8 cellular contexts compared by ENCODE assay signal in the genomic region with DNA sequence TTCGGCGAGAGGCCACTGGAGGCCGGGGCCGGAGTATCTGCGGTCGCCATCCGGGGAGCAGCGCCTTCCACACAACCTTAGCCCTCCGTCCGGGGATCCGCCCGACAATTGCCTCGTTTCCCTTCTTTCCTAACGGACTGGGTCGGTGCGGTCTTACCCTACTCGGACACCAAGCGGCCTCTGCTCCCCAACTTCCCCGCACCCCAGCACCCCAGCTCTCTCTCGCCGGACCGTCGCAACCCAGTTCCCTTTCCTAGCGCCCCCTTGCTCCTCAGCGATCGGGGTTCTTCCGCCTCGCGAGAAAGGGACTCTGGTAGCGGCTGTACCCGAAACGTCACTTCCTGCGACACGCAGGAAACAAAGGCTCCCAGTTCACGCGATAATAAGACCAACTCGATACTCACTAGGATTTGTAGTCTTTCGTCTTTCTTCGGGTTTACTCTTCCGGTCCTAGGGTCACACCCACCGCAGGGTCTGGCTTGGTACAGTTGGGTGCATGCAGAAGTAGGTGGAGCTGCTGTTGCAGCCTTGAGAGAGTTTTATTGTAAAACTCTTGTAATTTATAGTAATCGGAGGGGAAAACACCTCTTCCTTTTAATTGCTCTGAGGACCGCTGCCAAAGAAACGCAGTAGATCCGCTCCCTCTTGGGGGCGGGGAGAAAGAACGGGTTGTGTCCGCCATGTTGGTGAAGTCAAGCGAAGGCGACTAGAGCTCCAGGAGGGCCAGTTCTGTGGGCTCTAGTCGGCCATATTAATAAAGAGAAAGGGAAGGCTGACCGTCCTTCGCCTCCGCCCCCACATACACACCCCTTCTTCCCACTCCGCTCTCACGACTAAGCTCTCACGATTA. TPM values are rescaled to one million over a fixed set of nuclear protein-coding genes. Genes with fewer than 3 reads are reported as not detected.
A peak's percentile ranks its signal among the peaks of the same experiment; 100 is the strongest.
DNase-seq lines count a peak whose midpoint lies in the region; ATAC-seq, FAIRE-seq and TF ChIP-seq lines count a peak whose summit lies in the region.

A gene (plus strand): TSS at position 741 of the 850 bp plus-strand sequence. CDS start 209 bp downstream, outside the sequence.
A gene with protein sequence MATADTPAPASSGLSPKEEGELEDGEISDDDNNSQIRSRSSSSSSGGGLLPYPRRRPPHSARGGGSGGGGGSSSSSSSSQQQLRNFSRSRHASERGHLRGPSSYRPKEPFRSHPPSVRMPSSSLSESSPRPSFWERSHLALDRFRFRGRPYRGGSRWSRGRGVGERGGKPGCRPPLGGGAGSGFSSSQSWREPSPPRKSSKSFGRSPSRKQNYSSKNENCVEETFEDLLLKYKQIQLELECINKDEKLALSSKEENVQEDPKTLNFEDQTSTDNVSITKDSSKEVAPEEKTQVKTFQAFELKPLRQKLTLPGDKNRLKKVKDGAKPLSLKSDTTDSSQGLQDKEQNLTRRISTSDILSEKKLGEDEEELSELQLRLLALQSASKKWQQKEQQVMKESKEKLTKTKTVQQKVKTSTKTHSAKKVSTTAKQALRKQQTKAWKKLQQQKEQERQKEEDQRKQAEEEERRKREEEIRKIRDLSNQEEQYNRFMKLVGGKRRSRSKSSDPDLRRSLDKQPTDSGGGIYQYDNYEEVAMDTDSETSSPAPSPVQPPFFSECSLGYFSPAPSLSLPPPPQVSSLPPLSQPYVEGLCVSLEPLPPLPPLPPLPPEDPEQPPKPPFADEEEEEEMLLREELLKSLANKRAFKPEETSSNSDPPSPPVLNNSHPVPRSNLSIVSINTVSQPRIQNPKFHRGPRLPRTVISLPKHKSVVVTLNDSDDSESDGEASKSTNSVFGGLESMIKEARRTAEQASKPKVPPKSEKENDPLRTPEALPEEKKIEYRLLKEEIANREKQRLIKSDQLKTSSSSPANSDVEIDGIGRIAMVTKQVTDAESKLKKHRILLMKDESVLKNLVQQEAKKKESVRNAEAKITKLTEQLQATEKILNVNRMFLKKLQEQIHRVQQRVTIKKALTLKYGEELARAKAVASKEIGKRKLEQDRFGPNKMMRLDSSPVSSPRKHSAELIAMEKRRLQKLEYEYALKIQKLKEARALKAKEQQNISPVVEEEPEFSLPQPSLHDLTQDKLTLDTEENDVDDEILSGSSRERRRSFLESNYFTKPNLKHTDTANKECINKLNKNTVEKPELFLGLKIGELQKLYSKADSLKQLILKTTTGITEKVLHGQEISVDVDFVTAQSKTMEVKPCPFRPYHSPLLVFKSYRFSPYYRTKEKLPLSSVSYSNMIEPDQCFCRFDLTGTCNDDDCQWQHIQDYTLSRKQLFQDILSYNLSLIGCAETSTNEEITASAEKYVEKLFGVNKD (N-terminal part only) (minus strand): TSS at position 288 of the 850 bp plus-strand sequence. CDS start 238 bp downstream, at position 50.

- under 1% methylated on average over 56 of the region's 57 CpGs for WGBS in prostate gland

- TF ChIP-seq CTCF in GM13976 (IDR thresholded peaks at IDR 0.05; ENCODE audit: borderline replicate concordance, control extremely low read depth, extremely low read depth, insufficient read depth, missing control alignments) (peak; percentile 42), prostate gland (IDR thresholded peaks at IDR 0.05) (peak in 3 of 4 experiments; percentile 17 to 31 (median 22))

- peak; percentile 87 for ATAC-seq in HG02870 (IDR thresholded peaks at IDR 0.05; ENCODE audit: unreplicated experiment)
- peak; percentile 96 for ATAC-seq in left ventricle myocardium superior

- H3K36me3 ChIP-seq in prostate gland, result no peaks in the 10 kb centered on the region

- intact Hi-C loops in left ventricle myocardium superior (cut with micrococcal nuclease), result no loop called here
- intact Hi-C loops in prostate gland (cut with DNase I), result loop anchor here (1.0 kb wide), 1 partner anchor 22 kb away; no protein-coding TSS in a partner anchor

- no peaks in the 10 kb centered on the region for H3K4me1 ChIP-seq in prostate gland (replicated peaks)

- peak; percentile 93 for DNase-seq in GM13976 (ENCODE audit: low spot score)
- DNase-seq in NCI-H146 (lab: John Stamatoyannopoulos, UW), result peak; percentile 99
- DNase-seq in T-helper 1 cell, result peak; percentile 80 to 99 (median 89)
- peak; percentile 63 to 99 (median 96) for DNase-seq in amygdala (lab: John Stamatoyannopoulos, UW)
- DNase-seq in left ventricle myocardium superior, result peak; percentile 91
- peak; percentile 97 for DNase-seq in prostate gland (ENCODE audit: low spot score)
- DNase-seq in urothelium cell line (ENCODE audit: low spot score), result peak; percentile 90

- H3K9me3 ChIP-seq in prostate gland, result no peaks in the 10 kb centered on the region

- peak within 1 kb of the TSS; percentile 83 for H3K4me3 ChIP-seq in prostate gland

- TF ChIP-seq POLR2A in prostate gland (IDR thresholded peaks at IDR 0.05), result peak; percentile 96

- no peaks in the 10 kb centered on the region for H3K27me3 ChIP-seq in prostate gland (replicated peaks; ENCODE audit: insufficient read depth)

- FAIRE-seq in urothelium cell line (lab: Jason Lieb, UNC), result no peak

- in situ Hi-C loops in GM13976 (cut with MboI; ENCODE audit: low sequenced_read_pairs, unreplicated experiment), result no loop called here

- peak within 1 kb of the TSS; percentile 96 to 97 for H3K27ac ChIP-seq in prostate gland

RNA-seq across cellular contexts. Expression of the first gene that starts in this region (rescaled TPM):
- total RNA-seq in left ventricle myocardium superior (10.7 TPM), prostate gland (1 to 10 TPM; 2.4 to 4.8 TPM)

RNA-seq across cellular contexts. Expression of the second gene that starts in this region (rescaled TPM):
- total RNA-seq in left ventricle myocardium superior (15.3 TPM), prostate gland (10 to 100 TPM; 20.8 to 45.2 TPM)

Comparison
In these comparisons a context has a peak if more than half of its experiments do, and no peak if none do; other contexts are left out.
1. Peak in every context shown above with its lines: DNase-seq, ATAC-seq, H3K4me3 ChIP-seq and H3K27ac ChIP-seq.